21 cellular contexts compared by ENCODE assay signal in genomic region chr2:184308706-184309105, GRCh38.
DNase-seq lines count a peak whose midpoint lies in the region; ATAC-seq, FAIRE-seq and TF ChIP-seq lines count a peak whose summit lies in the region.
"Had no signal": no experiment of that assay in that cellular context is flagged by ENCODE, and none has a peak within 500 bp of the region (broad histone marks: within the 10 kb centered on the region; RNA-seq: fewer than 3 reads in every experiment).

No MANE protein-coding gene starts in this region.

- H3K27ac ChIP-seq in HepG2 (ENCODE audit: extremely low read length, insufficient read depth, low read length) = no peak overlapping the region
- no peak overlapping the region for H3K27ac ChIP-seq in right lobe of liver
- H3K27ac ChIP-seq in IMR-90 (ENCODE audit: insufficient read depth, low read length) = no peak overlapping the region
- no peak overlapping the region for H3K27ac ChIP-seq in K562 (ENCODE audit: extremely low read depth, low read depth, low read length)
- H3K27ac ChIP-seq: BLaER1 treated with 17β-estradiol and CSF1 and Interleukin-3, amounts not matched to agents 10 nM and 100 nM; C4-2B had no signal

- H2AFZ ChIP-seq in HepG2 (ENCODE audit: low read length) = no peak overlapping the region
- no peak overlapping the region for H2AFZ ChIP-seq in IMR-90 (replicated peaks; ENCODE audit: low read length, poor library complexity)
- H2AFZ ChIP-seq in K562 (ENCODE audit: low read depth, low read length) = no peak overlapping the region

- TF ChIP-seq CTCF in HepG2 (CRISPR knock-in tag; IDR thresholded peaks at IDR 0.05) = no peak
- TF ChIP-seq CTCF in right lobe of liver (IDR thresholded peaks at IDR 0.05) = no peak
- TF ChIP-seq CTCF in IMR-90 (conservative IDR thresholded peaks at IDR 0.05; ENCODE audit: low read depth, low read length) = no peak
- TF ChIP-seq CTCF in K562 (IDR thresholded peaks at IDR 0.05 in 2 of 3, conservative IDR thresholded peaks at IDR 0.05 in 1 of 3; ENCODE audit: insufficient read depth in 2 of 3, low read depth in 1 of 3, low read length in 3 of 3) = no peak

- TF ChIP-seq EP300 in HepG2 (IDR thresholded peaks at IDR 0.05; ENCODE audit: low read depth in 2 of 2, low read length in 2 of 2) = no peak
- no peak for TF ChIP-seq EP300 in HepG2 (CRISPR knock-in tag; IDR thresholded peaks at IDR 0.05; ENCODE audit: borderline replicate concordance)
- TF ChIP-seq EP300 in K562 (IDR thresholded peaks at IDR 0.05; ENCODE audit: low read length) = no peak

- in situ Hi-C loops in HepG2 (cut with HindIII; ENCODE audit: extremely low pct_ligation_motif_present, low pct_unique_long_range_greater_than_20kb) = no loop called here
- in situ Hi-C loops in IMR-90 (cut with MboI; ENCODE audit: low sequenced_read_pairs) = no loop called here
- in situ Hi-C loops in K562 (cut with MboI) = no loop called here

- H4K8ac ChIP-seq in IMR-90 (ENCODE audit: low read depth in 2 of 2, low read length in 2 of 2) = no peak overlapping the region

- CTCF ChIA-PET in HepG2 (lab: Yijun Ruan, JAX; ENCODE audit: low intra/inter-chr PET ratio, low total read pairs) = no interaction called here
- CTCF ChIA-PET in IMR-90 (lab: Yijun Ruan, JAX) = no interaction called here
- CTCF ChIA-PET in K562 (lab: Yijun Ruan, JAX; ENCODE audit: low intra/inter-chr PET ratio) = no interaction called here

- H3K36me3 ChIP-seq in HepG2 (replicated peaks in 1 of 2; ENCODE audit: control insufficient read depth in 1 of 2, insufficient read depth in 2 of 2, low read length in 2 of 2) (no peaks in the 10 kb centered on the region), right lobe of liver (no peaks in the 10 kb centered on the region), IMR-90 (ENCODE audit: control insufficient read depth, insufficient read depth, low read length) (no peaks in the 10 kb centered on the region), K562 (ENCODE audit: control insufficient read depth, insufficient read depth, low read length) (no peaks in the 10 kb centered on the region)
- H3K36me3 ChIP-seq: BLaER1 treated with 17β-estradiol and CSF1 and Interleukin-3, amounts not matched to agents 10 nM and 100 nM had no signal

- no peak overlapping the region for H4K91ac ChIP-seq in IMR-90 (ENCODE audit: insufficient read depth, low read depth, low read length)

- POLR2A ChIA-PET in HepG2 (lab: Yijun Ruan, JAX) = no interaction called here
- POLR2A ChIA-PET in IMR-90 (lab: Charles Lee; ENCODE audit: unreplicated experiment) = no interaction called here
- POLR2A ChIA-PET in K562 (lab: Yijun Ruan, JAX) = no interaction called here

- BruUV-seq in HepG2 (replicated peaks; lab: Mats Ljungman, UMichigan) (no TSS peak), IMR-90 (replicated peaks; lab: Mats Ljungman, UMichigan) (no TSS peak), K562 (replicated peaks; lab: Mats Ljungman, UMichigan) (no TSS peak)

- H2BK5ac ChIP-seq in IMR-90 (ENCODE audit: low read depth, low read length, poor library complexity, severe bottlenecking) = no peak overlapping the region

- no peak overlapping the region for H3K14ac ChIP-seq in IMR-90 (replicated peaks; ENCODE audit: low read depth, low read length)

- dilution Hi-C loops in IMR-90 (cut with HindIII; ENCODE audit: low sequenced_read_pairs, unreplicated experiment) = no loop called here

- H3K4me1 ChIP-seq in HepG2 (ENCODE audit: insufficient read depth, low read length) = no peaks in the 10 kb centered on the region
- H3K4me1 ChIP-seq in right lobe of liver = no peaks in the 10 kb centered on the region
- H3K4me1 ChIP-seq in IMR-90 (ENCODE audit: control insufficient read depth, insufficient read depth, low read length) = no peaks in the 10 kb centered on the region
- H3K4me1 ChIP-seq in K562 (replicated peaks in 1 of 2; ENCODE audit: control insufficient read depth in 2 of 2, insufficient read depth in 2 of 2, low read length in 2 of 2) = no peaks in the 10 kb centered on the region
- H3K4me1 ChIP-seq: Caco-2 had no signal

- H3K9ac ChIP-seq in HepG2 (ENCODE audit: insufficient read depth, low read depth, low read length) (no peak overlapping the region), IMR-90 (ENCODE audit: low read depth, low read length) (no peak overlapping the region), K562 (ENCODE audit: insufficient read depth in 1 of 2, low read depth in 2 of 2, low read length in 2 of 2) (no peak overlapping the region)
- H3K9ac ChIP-seq: BLaER1 treated with 17β-estradiol and CSF1 and Interleukin-3, amounts not matched to agents 10 nM and 100 nM had no signal

- H3K23ac ChIP-seq in IMR-90 (ENCODE audit: low read depth, low read length) = no peak overlapping the region

- intact Hi-C loops in HepG2 (cut with micrococcal nuclease; ENCODE audit: unreplicated experiment) (no loop called here), right lobe of liver (cut with DNase I) (no loop called here), IMR-90 (cut with micrococcal nuclease) (no loop called here), K562 (cut with micrococcal nuclease) (no loop called here)

- no peak for TF ChIP-seq POLR2A in HepG2 (IDR thresholded peaks at IDR 0.05; ENCODE audit: insufficient read depth in 1 of 2, low read depth in 2 of 2, low read length in 2 of 2)
- no peak for TF ChIP-seq POLR2A in right lobe of liver (IDR thresholded peaks at IDR 0.05)
- no peak for TF ChIP-seq POLR2A in IMR-90 (IDR thresholded peaks at IDR 0.05; ENCODE audit: low read depth, low read length)
- TF ChIP-seq POLR2A in K562 (conservative IDR thresholded peaks at IDR 0.05) = no peak

- H3K27me3 ChIP-seq in HepG2 (ENCODE audit: control insufficient read depth in 1 of 2, insufficient read depth in 2 of 2, low read length in 2 of 2) (no peaks in the 10 kb centered on the region), right lobe of liver (no peaks in the 10 kb centered on the region), IMR-90 (ENCODE audit: control insufficient read depth, insufficient read depth, low read length) (no peaks in the 10 kb centered on the region), K562 (ENCODE audit: control insufficient read depth in 2 of 2, insufficient read depth in 2 of 2, low read length in 2 of 2) (no peaks in the 10 kb centered on the region)

- no peak overlapping the region for H2BK120ac ChIP-seq in IMR-90 (ENCODE audit: low read depth, low read length)

- no peak overlapping the region for H3K56ac ChIP-seq in IMR-90 (ENCODE audit: extremely low read depth, insufficient read depth, low read length)

- H2AK5ac ChIP-seq in IMR-90 (ENCODE audit: low read depth, low read length) = no peak overlapping the region

- no peak overlapping the region for H2BK15ac ChIP-seq in IMR-90 (ENCODE audit: low read depth, low read length)

- 0% methylated on average over 1 of the region's 1 CpG for WGBS in HepG2 (ENCODE audit: low lambda C conversion rate)
- WGBS in right lobe of liver (ENCODE audit: insufficient coverage, low coverage, low lambda C conversion rate, missing lambda C conversion rate) = 55% methylated on average over 1 of the region's 1 CpG
- WGBS in IMR-90 (ENCODE audit: extremely low coverage in 2 of 2, insufficient read length in 1 of 2), 2 experiments = no CpG with 5 or more reads among the region's 1 CpG
- 0% methylated on average over 1 of the region's 1 CpG for WGBS in K562 (ENCODE audit: insufficient coverage, low coverage, missing lambda C conversion rate)

- no peaks in the 10 kb centered on the region for H3K79me1 ChIP-seq in IMR-90 (ENCODE audit: low read depth in 1 of 2, low read length in 2 of 2)

- H4K5ac ChIP-seq in IMR-90 (ENCODE audit: low read depth, low read length) = no peak overlapping the region

- H3K79me2 ChIP-seq in HepG2 (ENCODE audit: insufficient read depth, low read length) = no peaks in the 10 kb centered on the region
- no peaks in the 10 kb centered on the region for H3K79me2 ChIP-seq in K562 (ENCODE audit: control insufficient read depth, insufficient read depth, low read length)

- no peak for FAIRE-seq in HepG2 (lab: Jason Lieb, UNC)
- FAIRE-seq in K562 (lab: Jason Lieb, UNC) = no peak
- FAIRE-seq: D721Med, G401.6, GM12891, GM18507 had no signal

- H3K4me3 ChIP-seq in HepG2 (replicated peaks in 1 of 3; ENCODE audit: insufficient read depth in 1 of 3, low read depth in 2 of 3, low read length in 3 of 3) (no peak overlapping the region), right lobe of liver (no peak overlapping the region), IMR-90 (ENCODE audit: insufficient read depth, low read depth, low read length) (no peak overlapping the region), K562 (no peak overlapping the region)
- H3K4me3 ChIP-seq: BLaER1 treated with 17β-estradiol and CSF1 and Interleukin-3, amounts not matched to agents 10 nM and 100 nM had no signal

- H3K4me2 ChIP-seq in HepG2 (ENCODE audit: low read depth, low read length) (no peak overlapping the region), IMR-90 (ENCODE audit: low read depth, low read length) (no peak overlapping the region), K562 (ENCODE audit: insufficient read depth, low read length) (no peak overlapping the region)
- H3K4me2 ChIP-seq: BLaER1 treated with 17β-estradiol and CSF1 and Interleukin-3, amounts not matched to agents 10 nM and 100 nM had no signal

- DNase-seq in HepG2 (ENCODE audit: low spot score) (no peak), right lobe of liver (no peak), IMR-90 (no peak), K562 (ENCODE audit: extremely low read depth in 1 of 4, low spot score in 3 of 4) (no peak), middle frontal gyrus (ENCODE audit: extremely low spot score, low spot score) (no peak)
- DNase-seq: 8988T; AML-193; Caco-2; Calu3; CD4-positive, alpha-beta T cell; CD8-positive, alpha-beta T cell; DMS79 treated with DMSO at 0.1 percent for 48 hours; GF-D8 had no signal

- no peak overlapping the region for H2BK20ac ChIP-seq in IMR-90 (ENCODE audit: low read depth, low read length)

- TF ChIP-seq RAD21 in HepG2 (CRISPR knock-in tag; IDR thresholded peaks at IDR 0.05) (no peak), IMR-90 (IDR thresholded peaks at IDR 0.05; ENCODE audit: low read length) (no peak), K562 (CRISPR knock-in tag; conservative IDR thresholded peaks at IDR 0.05 in 1 of 2, IDR thresholded peaks at IDR 0.05 in 1 of 2) (no peak)

- H4K20me1 ChIP-seq in HepG2 (ENCODE audit: insufficient read depth, low read length) = no peaks in the 10 kb centered on the region
- no peaks in the 10 kb centered on the region for H4K20me1 ChIP-seq in IMR-90 (ENCODE audit: insufficient read depth, low read length)
- no peaks in the 10 kb centered on the region for H4K20me1 ChIP-seq in K562 (replicated peaks; ENCODE audit: control insufficient read depth, insufficient read depth, low read length)
- H4K20me1 ChIP-seq: BLaER1 treated with 17β-estradiol and CSF1 and Interleukin-3, amounts not matched to agents 10 nM and 100 nM had no signal

- no peak overlapping the region for H3K4ac ChIP-seq in IMR-90 (ENCODE audit: low read depth, low read length)

- no peak overlapping the region for H3K18ac ChIP-seq in IMR-90 (ENCODE audit: low read depth, low read length)

- no peak overlapping the region for H2AK9ac ChIP-seq in IMR-90 (replicated peaks; ENCODE audit: low read depth, low read length, poor library complexity)

- no peaks in the 10 kb centered on the region for H3K9me3 ChIP-seq in HepG2 (ENCODE audit: low read length)
- H3K9me3 ChIP-seq in right lobe of liver = no peaks in the 10 kb centered on the region
- H3K9me3 ChIP-seq in IMR-90 (ENCODE audit: control insufficient read depth, insufficient read depth, low read length) = 0 out of 2 replicates have a peak, but pooled peaks cover 2% of the 10 kb centered on the region
- H3K9me3 ChIP-seq in K562 (replicated peaks; ENCODE audit: control insufficient read depth, insufficient read depth, low read depth, low read length) = no peaks in the 10 kb centered on the region; the same call in 1 of the 2 replicates
- H3K9me3 ChIP-seq: BLaER1 treated with 17β-estradiol and CSF1 and Interleukin-3, amounts not matched to agents 10 nM and 100 nM; Caco-2 had no signal

- H3K9me1 ChIP-seq in IMR-90 (ENCODE audit: insufficient read depth, low read length) (no peaks in the 10 kb centered on the region), K562 (ENCODE audit: control insufficient read depth, insufficient read depth, low read length) (no peaks in the 10 kb centered on the region)

- ATAC-seq in HepG2 (no peak), right lobe of liver (no peak), IMR-90 (ENCODE audit: low read depth) (no peak), K562 (no peak), HG02852 (IDR thresholded peaks at IDR 0.05; ENCODE audit: unreplicated experiment) (no peak), GM21723 (IDR thresholded peaks at IDR 0.05; ENCODE audit: unreplicated experiment) (no peak)
- ATAC-seq: CD8-positive, alpha-beta T cell had no signal

Comparison
In these comparisons a context has a peak if more than half of its experiments do, and no peak if none do; other contexts are left out.
1. Of the 241 proteins assayed by ChIP-seq in both HepG2 and K562: peak only in HepG2: none; only in K562: MAFG; in both: MAFF and MAFK; in neither: 238.